In the genomic region with DNA sequence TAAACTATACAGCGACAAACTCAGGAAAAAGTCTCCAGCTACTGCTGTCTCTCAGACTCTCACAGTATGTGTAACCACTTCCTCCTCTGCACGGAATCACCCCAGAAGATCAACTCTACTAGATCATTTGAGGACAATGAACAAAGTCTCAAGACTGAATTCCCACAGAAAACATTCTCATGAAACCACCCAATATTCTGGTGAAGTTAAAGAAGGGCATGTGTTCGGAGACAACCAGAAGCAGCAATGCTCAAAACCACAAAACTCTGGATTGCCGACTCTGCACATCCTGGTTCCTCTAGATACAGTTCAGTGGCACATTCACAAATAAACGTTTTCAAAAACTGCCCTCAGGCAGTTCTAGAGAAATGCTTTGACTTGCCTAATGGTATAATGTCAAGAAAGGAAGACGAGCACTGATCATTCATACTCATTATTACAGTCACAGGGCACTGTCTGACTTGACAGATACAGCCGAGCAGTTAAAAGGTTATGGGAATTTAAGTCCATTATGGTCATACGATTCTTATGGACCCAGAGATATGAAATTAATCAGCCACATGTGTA, we compare ENCODE assay signal across 9 cellular contexts.
DNase-seq lines count a peak whose midpoint lies in the region; ATAC-seq and TF ChIP-seq lines count a peak whose summit lies in the region.
"Had no signal": no experiment of that assay in that cellular context is flagged by ENCODE, and none has a peak within 500 bp of the region (broad histone marks: within the 10 kb centered on the region; RNA-seq: fewer than 3 reads in every experiment).

No MANE protein-coding gene starts in this region.

- peak overlapping the region; percentile 94 for H3K27ac Mint-ChIP-seq in stimulated activated effector memory CD8-positive, alpha-beta T cell treated with anti-CD3 and anti-CD28 coated beads, Interleukin-12 subunit alpha, Interleukin-12 subunit beta, amount 100 ng/mL, for 72 hours

- H4K20me1 ChIP-seq in DOHH2 (ENCODE audit: control insufficient read depth, insufficient read depth, low read depth, low read length) = no peaks in the 10 kb centered on the region

- no peaks in the 10 kb centered on the region for H3K36me3 ChIP-seq in DOHH2 (ENCODE audit: control insufficient read depth, low read length)
- H3K36me3 ChIP-seq: tibial artery had no signal

- H3K9me3 ChIP-seq in DOHH2 (ENCODE audit: control insufficient read depth, insufficient read depth, low read length) = no peaks in the 10 kb centered on the region
- H3K9me3 ChIP-seq: tibial artery had no signal

- no peaks in the 10 kb centered on the region for H3K9me2 ChIP-seq in DOHH2 (replicated peaks; ENCODE audit: control insufficient read depth, low read length)

- H3K36me3 Mint-ChIP-seq in stimulated activated effector memory CD8-positive, alpha-beta T cell treated with anti-CD3 and anti-CD28 coated beads, Interleukin-12 subunit alpha, Interleukin-12 subunit beta, amount 100 ng/mL, for 72 hours = peaks cover 20% of the 10 kb centered on the region

- DNase-seq in T-helper 9 cell = peak; percentile 15
- DNase-seq in stimulated activated effector memory CD8-positive, alpha-beta T cell treated with anti-CD3 and anti-CD28 coated beads, Interleukin-12 subunit alpha, Interleukin-12 subunit beta, amount 100 ng/mL, for 72 hours (ENCODE audit: low spot score in 2 of 2) = peak; percentile 21 to 72
- no peak for DNase-seq in NCI-H510A treated with DMSO at 0.1 percent for 48 hours (lab: John Stamatoyannopoulos, UW)
- DNase-seq in NK-92 treated with Interleukin-12 subunit alpha and Interleukin-12 subunit beta, amount 100 ng/mL, for 24 hours (lab: John Stamatoyannopoulos, UW) = no peak

- H3K4me1 ChIP-seq in DOHH2 (ENCODE audit: control insufficient read depth, low read length) = peaks cover 88% of the 10 kb centered on the region

- peaks cover 43% of the 10 kb centered on the region for H3F3A ChIP-seq in DOHH2 (ENCODE audit: control insufficient read depth, insufficient read depth)

- no peak for TF ChIP-seq CTCF in DOHH2 (IDR thresholded peaks at IDR 0.05; ENCODE audit: low read depth, low read length, poor library complexity, severe bottlenecking)

- peaks cover 41% of the 10 kb centered on the region for H3K4me1 Mint-ChIP-seq in stimulated activated effector memory CD8-positive, alpha-beta T cell treated with anti-CD3 and anti-CD28 coated beads, Interleukin-12 subunit alpha, Interleukin-12 subunit beta, amount 100 ng/mL, for 72 hours

- no peaks in the 10 kb centered on the region for H3K9me3 Mint-ChIP-seq in stimulated activated effector memory CD8-positive, alpha-beta T cell treated with anti-CD3 and anti-CD28 coated beads, Interleukin-12 subunit alpha, Interleukin-12 subunit beta, amount 100 ng/mL, for 72 hours

- peak overlapping the region; percentile 63 for H3K4me3 ChIP-seq in DOHH2 (ENCODE audit: low read length)
- H3K4me3 ChIP-seq: tibial artery had no signal

- peak overlapping the region; percentile 68 for H3K4me3 Mint-ChIP-seq in stimulated activated effector memory CD8-positive, alpha-beta T cell treated with anti-CD3 and anti-CD28 coated beads, Interleukin-12 subunit alpha, Interleukin-12 subunit beta, amount 100 ng/mL, for 72 hours

- H3K4me2 ChIP-seq in DOHH2 (ENCODE audit: low read length) = peak overlapping the region; percentile 97

- no peaks in the 10 kb centered on the region for H3K79me2 ChIP-seq in DOHH2 (ENCODE audit: control insufficient read depth, low read length)

- H3K27me3 ChIP-seq in DOHH2 (ENCODE audit: control insufficient read depth, low read length) = no peaks in the 10 kb centered on the region
- H3K27me3 ChIP-seq: tibial artery had no signal

- peak overlapping the region; percentile 93 for H3K27ac ChIP-seq in DOHH2 (ENCODE audit: low read depth, low read length)
- H3K27ac ChIP-seq: tibial artery had no signal

- ATAC-seq in GM21381 (IDR thresholded peaks at IDR 0.05; ENCODE audit: unreplicated experiment) (peak; percentile 96), HG03571 (IDR thresholded peaks at IDR 0.05; ENCODE audit: unreplicated experiment) (peak; percentile 94), esophagus mucosa (peak; percentile 81)
- ATAC-seq in stimulated activated effector memory CD8-positive, alpha-beta T cell treated with anti-CD3 and anti-CD28 coated beads, Interleukin-12 subunit alpha, Interleukin-12 subunit beta, amount 100 ng/mL, for 72 hours = peak; percentile 79

Comparison
In these comparisons a context has a peak if more than half of its experiments do, and no peak if none do; other contexts are left out.
1. DNase-seq: peak in T-helper 9 cell (single experiment) and stimulated activated effector memory CD8-positive, alpha-beta T cell treated with anti-CD3 and anti-CD28 coated beads, Interleukin-12 subunit alpha, Interleukin-12 subunit beta, amount 100 ng/mL, for 72 hours (2 of 2); none in NCI-H510A treated with DMSO at 0.1 percent for 48 hours (single experiment) and NK-92 treated with Interleukin-12 subunit alpha and Interleukin-12 subunit beta, amount 100 ng/mL, for 24 hours (single experiment).
2. Peak in every context shown above with its lines, with median percentiles within 50 percentile points of each other: ATAC-seq.